In the genomic region with DNA sequence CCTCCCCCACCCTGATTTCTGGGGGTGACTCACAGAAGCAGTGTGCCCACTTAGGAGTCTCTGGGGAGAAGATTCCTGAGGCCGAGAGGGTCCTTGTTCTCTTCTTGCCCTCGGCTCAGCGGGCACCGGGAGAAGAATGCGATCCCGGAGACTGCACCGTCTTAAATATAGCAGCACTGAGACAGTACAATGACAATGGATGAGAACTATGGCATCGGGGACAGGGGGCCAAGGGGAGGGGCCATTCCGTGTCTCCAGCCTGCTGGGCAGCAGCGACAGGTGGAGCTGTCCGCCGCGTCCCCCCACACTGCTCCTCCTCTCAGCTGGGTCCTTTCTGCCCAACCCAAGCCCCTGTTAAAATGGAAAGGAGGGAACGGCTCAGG, we compare ENCODE assay signal across 9 cellular contexts. TPM values are rescaled to one million over a fixed set of nuclear protein-coding genes. Genes with fewer than 3 reads are reported as not detected.
DNase-seq lines count a peak whose midpoint lies in the region; ATAC-seq and TF ChIP-seq lines count a peak whose summit lies in the region.
"Had no signal": no experiment of that assay in that cellular context is flagged by ENCODE, and none has a peak within 500 bp of the region (broad histone marks: within the 10 kb centered on the region; RNA-seq: fewer than 3 reads in every experiment).

A gene (minus strand): TSS at position 138 of the 383 bp plus-strand sequence. CDS start 3,499 bp downstream, outside the sequence.

- TF ChIP-seq CTCF in WERI-Rb-1 (IDR thresholded peaks at IDR 0.05; ENCODE audit: low read depth, low read length) (no peak), right atrium auricular region (IDR thresholded peaks at IDR 0.05) (no peak)

- H3K4me1 ChIP-seq in HAP-1 (peaks cover 4% of the 10 kb centered on the region), right atrium auricular region (peaks cover 0 to 41% of the 10 kb centered on the region in 2 donors)

- H3K36me3 ChIP-seq in HAP-1 (replicated peaks): no peaks in the 10 kb centered on the region
- H3K36me3 ChIP-seq in WERI-Rb-1: no peaks in the 10 kb centered on the region
- peaks cover 17% of the 10 kb centered on the region for H3K36me3 ChIP-seq in right atrium auricular region

- intact Hi-C loops in sciatic nerve (cut with DNase I): no loop called here

- no peaks in the 10 kb centered on the region; the same call in 1 of the 2 replicates for H3K27me3 ChIP-seq in HAP-1 (ENCODE audit: low read depth)
- no peaks in the 10 kb centered on the region for H3K27me3 ChIP-seq in WERI-Rb-1 (ENCODE audit: insufficient read depth, low read depth, severe bottlenecking)
- peaks cover 0 to 3% of the 10 kb centered on the region in 2 donors for H3K27me3 ChIP-seq in right atrium auricular region

- H3K4me3 ChIP-seq in HAP-1 (peak within 1 kb of the TSS; percentile 8; the same call in 1 of the 2 replicates), WERI-Rb-1 (ENCODE audit: low read depth, low read length) (peak within 1 kb of the TSS; percentile 49), right atrium auricular region (peak within 1 kb of the TSS; percentile 49 to 50)

- ATAC-seq in sciatic nerve (peak; percentile 6), HG03439 (IDR thresholded peaks at IDR 0.05; ENCODE audit: unreplicated experiment) (no peak)

- H3K27ac ChIP-seq in WERI-Rb-1 (no peak within 1 kb of the TSS), right atrium auricular region (peak within 1 kb of the TSS; percentile 88 to 91)

- in situ Hi-C loops in HAP-1 (cut with MboI; ENCODE audit: low sequenced_read_pairs): no loop called here

- H3K9me3 ChIP-seq in HAP-1: no peaks in the 10 kb centered on the region
- no peaks in the 10 kb centered on the region for H3K9me3 ChIP-seq in WERI-Rb-1 (ENCODE audit: severe bottlenecking)
- H3K9me3 ChIP-seq in right atrium auricular region: no peaks in the 10 kb centered on the region

- DNase-seq in HAP-1 (ENCODE audit: low spot score in 2 of 2): no peak
- peak; percentile 53 for DNase-seq in WERI-Rb-1
- DNase-seq in right atrium auricular region (ENCODE audit: low spot score): no peak
- no peak for DNase-seq in sciatic nerve (ENCODE audit: low spot score)
- DNase-seq in OCI-M2 (lab: John Stamatoyannopoulos, UW; ENCODE audit: unreplicated experiment): no peak
- DNase-seq in cerebellum (ENCODE audit: low spot score): no peak
- no peak for DNase-seq in kidney glomerular epithelial cell (lab: John Stamatoyannopoulos, UW)
- DNase-seq: NCI-H187 treated with DMSO at 0.1 percent for 48 hours had no signal

RNA-seq across cellular contexts. Expression of the gene that starts here (rescaled TPM):
- total RNA-seq in right atrium auricular region: 100 to 1,000 TPM in 1 of 2 donors, 10 to 100 TPM in 1; 98.7 to 241 TPM
- 0.62 TPM for total RNA-seq in sciatic nerve
- total RNA-seq in cerebellum: 0.09 TPM

Comparison
In these comparisons a context has a peak if more than half of its experiments do, and no peak if none do; other contexts are left out.
1. RNA of the gene that starts here (total RNA-seq): 98.7 to 241 TPM in right atrium auricular region; 0.62 TPM in sciatic nerve (single experiment) and 0.09 TPM in cerebellum (single experiment); every median in the first group is over 10 times any median in the second.
2. Peak in ATAC-seq in sciatic nerve; RNA of the gene not detected or under 1 TPM.
3. Peak in every context shown above with its lines, with median percentiles within 50 percentile points of each other: H3K4me3 ChIP-seq.